Comparison of ENCODE assay signal across 2 cellular contexts in the genomic region with DNA sequence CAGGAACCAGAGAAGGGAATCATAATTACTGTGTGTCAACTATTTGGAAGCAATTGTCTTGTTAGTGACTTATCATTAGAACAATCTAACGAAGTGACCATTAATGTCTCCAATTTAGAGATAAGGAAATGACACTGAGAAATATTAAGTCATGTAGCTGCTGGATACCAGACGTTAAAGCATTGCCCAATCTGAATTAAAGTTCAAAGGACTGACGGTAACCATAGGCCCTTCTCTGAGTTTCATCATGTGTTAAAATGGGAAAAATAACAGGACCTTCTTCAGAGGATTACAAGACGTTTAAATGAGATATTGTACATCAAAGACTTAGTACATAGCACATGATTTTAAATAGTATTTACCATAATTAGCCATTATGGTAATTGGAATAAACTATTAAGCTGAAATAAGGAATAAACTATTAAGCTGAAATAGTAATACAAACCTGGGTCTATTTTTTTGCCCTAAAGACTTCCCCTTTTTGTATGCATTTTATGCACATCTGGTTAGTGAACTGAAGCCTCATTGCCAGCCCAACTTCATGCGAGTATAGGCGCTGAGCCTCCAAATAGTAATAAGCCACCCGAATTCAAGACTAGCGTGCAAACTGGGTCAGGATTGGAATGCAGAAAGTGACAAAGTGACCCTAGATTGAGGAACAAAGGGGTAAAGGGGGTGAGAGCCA.
TF ChIP-seq lines count a peak whose summit lies in the region.

No MANE protein-coding gene starts in this region.

TF ChIP-seq in liver, 16 proteins besides CTCF, POLR2A, EP300 and RAD21:
- TF ChIP-seq YY1 (IDR thresholded peaks at IDR 0.05) (no peak), HNF4A (conservative IDR thresholded peaks at IDR 0.05) (peak; percentile 9 to 40), EGR1 (IDR thresholded peaks at IDR 0.05; ENCODE audit: low read depth in 2 of 2) (no peak), JUND (IDR thresholded peaks at IDR 0.05) (no peak), GABPA (IDR thresholded peaks at IDR 0.05 in 1 of 2, conservative IDR thresholded peaks at IDR 0.05 in 1 of 2) (no peak), RXRA (IDR thresholded peaks at IDR 0.05) (peak in 1 of 2 donors; percentile 52), SP1 (IDR thresholded peaks at IDR 0.05) (no peak), FOXA1 (IDR thresholded peaks at IDR 0.05) (no peak), TAF1 (conservative IDR thresholded peaks at IDR 0.05) (no peak), HNF4G (IDR thresholded peaks at IDR 0.05) (no peak), FOXA2 (IDR thresholded peaks at IDR 0.05) (no peak)
- TF ChIP-seq, protein P1, sequence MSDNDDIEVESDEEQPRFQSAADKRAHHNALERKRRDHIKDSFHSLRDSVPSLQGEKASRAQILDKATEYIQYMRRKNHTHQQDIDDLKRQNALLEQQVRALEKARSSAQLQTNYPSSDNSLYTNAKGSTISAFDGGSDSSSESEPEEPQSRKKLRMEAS (IDR thresholded peaks at IDR 0.05) = no peak
- TF ChIP-seq, protein P2, sequence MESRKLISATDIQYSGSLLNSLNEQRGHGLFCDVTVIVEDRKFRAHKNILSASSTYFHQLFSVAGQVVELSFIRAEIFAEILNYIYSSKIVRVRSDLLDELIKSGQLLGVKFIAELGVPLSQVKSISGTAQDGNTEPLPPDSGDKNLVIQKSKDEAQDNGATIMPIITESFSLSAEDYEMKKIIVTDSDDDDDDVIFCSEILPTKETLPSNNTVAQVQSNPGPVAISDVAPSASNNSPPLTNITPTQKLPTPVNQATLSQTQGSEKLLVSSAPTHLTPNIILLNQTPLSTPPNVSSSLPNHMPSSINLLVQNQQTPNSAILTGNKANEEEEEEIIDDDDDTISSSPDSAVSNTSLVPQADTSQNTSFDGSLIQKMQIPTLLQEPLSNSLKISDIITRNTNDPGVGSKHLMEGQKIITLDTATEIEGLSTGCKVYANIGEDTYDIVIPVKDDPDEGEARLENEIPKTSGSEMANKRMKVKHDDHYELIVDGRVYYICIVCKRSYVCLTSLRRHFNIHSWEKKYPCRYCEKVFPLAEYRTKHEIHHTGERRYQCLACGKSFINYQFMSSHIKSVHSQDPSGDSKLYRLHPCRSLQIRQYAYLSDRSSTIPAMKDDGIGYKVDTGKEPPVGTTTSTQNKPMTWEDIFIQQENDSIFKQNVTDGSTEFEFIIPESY (IDR thresholded peaks at IDR 0.05) = no peak
- TF ChIP-seq, protein P3, sequence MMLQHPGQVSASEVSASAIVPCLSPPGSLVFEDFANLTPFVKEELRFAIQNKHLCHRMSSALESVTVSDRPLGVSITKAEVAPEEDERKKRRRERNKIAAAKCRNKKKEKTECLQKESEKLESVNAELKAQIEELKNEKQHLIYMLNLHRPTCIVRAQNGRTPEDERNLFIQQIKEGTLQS (IDR thresholded peaks at IDR 0.05) = no peak
- TF ChIP-seq, protein P4, sequence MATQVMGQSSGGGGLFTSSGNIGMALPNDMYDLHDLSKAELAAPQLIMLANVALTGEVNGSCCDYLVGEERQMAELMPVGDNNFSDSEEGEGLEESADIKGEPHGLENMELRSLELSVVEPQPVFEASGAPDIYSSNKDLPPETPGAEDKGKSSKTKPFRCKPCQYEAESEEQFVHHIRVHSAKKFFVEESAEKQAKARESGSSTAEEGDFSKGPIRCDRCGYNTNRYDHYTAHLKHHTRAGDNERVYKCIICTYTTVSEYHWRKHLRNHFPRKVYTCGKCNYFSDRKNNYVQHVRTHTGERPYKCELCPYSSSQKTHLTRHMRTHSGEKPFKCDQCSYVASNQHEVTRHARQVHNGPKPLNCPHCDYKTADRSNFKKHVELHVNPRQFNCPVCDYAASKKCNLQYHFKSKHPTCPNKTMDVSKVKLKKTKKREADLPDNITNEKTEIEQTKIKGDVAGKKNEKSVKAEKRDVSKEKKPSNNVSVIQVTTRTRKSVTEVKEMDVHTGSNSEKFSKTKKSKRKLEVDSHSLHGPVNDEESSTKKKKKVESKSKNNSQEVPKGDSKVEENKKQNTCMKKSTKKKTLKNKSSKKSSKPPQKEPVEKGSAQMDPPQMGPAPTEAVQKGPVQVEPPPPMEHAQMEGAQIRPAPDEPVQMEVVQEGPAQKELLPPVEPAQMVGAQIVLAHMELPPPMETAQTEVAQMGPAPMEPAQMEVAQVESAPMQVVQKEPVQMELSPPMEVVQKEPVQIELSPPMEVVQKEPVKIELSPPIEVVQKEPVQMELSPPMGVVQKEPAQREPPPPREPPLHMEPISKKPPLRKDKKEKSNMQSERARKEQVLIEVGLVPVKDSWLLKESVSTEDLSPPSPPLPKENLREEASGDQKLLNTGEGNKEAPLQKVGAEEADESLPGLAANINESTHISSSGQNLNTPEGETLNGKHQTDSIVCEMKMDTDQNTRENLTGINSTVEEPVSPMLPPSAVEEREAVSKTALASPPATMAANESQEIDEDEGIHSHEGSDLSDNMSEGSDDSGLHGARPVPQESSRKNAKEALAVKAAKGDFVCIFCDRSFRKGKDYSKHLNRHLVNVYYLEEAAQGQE (IDR thresholded peaks at IDR 0.05) = no peak

TF ChIP-seq in HepG2, 621 proteins besides CTCF, POLR2A, EP300 and RAD21:
- TF ChIP-seq HOXD1 (CRISPR knock-in tag; IDR thresholded peaks at IDR 0.05) (no peak), HDAC1 (CRISPR knock-in tag; IDR thresholded peaks at IDR 0.05) (no peak), SP2 (CRISPR knock-in tag; IDR thresholded peaks at IDR 0.05) (no peak), ZFP36 (IDR thresholded peaks at IDR 0.05; ENCODE audit: borderline replicate concordance, low read depth, low read length, partially characterized antibody) (no peak), EEA1 (CRISPR knock-in tag; IDR thresholded peaks at IDR 0.05; ENCODE audit: borderline replicate concordance) (no peak), MTF1 (CRISPR knock-in tag; IDR thresholded peaks at IDR 0.05) (no peak), NONO (IDR thresholded peaks at IDR 0.05) (no peak), NONO (CRISPR knock-in tag; conservative IDR thresholded peaks at IDR 0.05) (no peak), GATAD1 (CRISPR knock-in tag; IDR thresholded peaks at IDR 0.05) (no peak)
- TF ChIP-seq, protein P5, sequence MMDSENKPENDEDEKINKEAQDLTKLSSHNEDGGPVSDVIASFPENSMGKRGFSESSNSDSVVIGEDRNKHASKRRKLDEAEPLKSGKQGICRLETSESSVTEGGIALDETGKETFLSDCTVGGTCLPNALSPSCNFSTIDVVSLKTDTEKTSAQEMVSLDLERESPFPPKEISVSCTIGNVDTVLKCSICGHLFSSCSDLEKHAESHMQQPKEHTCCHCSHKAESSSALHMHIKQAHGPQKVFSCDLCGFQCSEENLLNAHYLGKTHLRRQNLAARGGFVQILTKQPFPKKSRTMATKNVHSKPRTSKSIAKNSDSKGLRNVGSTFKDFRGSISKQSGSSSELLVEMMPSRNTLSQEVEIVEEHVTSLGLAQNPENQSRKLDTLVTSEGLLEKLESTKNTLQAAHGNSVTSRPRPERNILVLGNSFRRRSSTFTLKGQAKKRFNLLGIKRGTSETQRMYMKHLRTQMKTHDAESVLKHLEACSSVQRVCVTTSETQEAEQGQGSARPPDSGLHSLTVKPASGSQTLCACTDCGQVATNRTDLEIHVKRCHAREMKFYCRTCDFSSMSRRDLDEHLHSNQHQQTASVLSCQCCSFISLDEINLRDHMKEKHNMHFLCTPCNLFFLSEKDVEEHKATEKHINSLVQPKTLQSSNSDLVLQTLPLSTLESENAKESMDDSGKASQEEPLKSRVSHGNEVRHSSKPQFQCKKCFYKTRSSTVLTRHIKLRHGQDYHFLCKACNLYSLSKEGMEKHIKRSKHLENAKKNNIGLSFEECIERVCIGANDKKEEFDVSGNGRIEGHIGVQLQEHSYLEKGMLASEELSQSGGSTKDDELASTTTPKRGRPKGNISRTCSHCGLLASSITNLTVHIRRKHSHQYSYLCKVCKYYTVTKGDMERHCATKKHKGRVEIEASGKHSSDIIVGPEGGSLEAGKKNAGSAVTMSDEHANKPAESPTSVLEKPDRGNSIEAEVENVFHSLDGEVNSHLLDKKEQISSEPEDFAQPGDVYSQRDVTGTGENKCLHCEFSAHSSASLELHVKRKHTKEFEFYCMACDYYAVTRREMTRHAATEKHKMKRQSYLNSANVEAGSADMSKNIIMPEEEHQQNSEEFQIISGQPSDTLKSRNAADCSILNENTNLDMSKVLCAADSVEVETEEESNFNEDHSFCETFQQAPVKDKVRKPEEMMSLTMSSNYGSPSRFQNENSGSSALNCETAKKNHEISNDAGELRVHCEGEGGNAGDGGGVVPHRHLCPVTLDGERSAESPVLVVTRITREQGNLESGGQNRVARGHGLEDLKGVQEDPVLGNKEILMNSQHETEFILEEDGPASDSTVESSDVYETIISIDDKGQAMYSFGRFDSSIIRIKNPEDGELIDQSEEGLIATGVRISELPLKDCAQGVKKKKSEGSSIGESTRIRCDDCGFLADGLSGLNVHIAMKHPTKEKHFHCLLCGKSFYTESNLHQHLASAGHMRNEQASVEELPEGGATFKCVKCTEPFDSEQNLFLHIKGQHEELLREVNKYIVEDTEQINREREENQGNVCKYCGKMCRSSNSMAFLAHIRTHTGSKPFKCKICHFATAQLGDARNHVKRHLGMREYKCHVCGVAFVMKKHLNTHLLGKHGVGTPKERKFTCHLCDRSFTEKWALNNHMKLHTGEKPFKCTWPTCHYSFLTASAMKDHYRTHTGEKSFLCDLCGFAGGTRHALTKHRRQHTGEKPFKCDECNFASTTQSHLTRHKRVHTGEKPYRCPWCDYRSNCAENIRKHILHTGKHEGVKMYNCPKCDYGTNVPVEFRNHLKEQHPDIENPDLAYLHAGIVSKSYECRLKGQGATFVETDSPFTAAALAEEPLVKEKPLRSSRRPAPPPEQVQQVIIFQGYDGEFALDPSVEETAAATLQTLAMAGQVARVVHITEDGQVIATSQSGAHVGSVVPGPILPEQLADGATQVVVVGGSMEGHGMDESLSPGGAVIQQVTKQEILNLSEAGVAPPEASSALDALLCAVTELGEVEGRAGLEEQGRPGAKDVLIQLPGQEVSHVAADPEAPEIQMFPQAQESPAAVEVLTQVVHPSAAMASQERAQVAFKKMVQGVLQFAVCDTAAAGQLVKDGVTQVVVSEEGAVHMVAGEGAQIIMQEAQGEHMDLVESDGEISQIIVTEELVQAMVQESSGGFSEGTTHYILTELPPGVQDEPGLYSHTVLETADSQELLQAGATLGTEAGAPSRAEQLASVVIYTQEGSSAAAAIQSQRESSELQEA (CRISPR knock-in tag; IDR thresholded peaks at IDR 0.05; ENCODE audit: not compliant biosample characterization) = no peak
- TF ChIP-seq, protein P6, sequence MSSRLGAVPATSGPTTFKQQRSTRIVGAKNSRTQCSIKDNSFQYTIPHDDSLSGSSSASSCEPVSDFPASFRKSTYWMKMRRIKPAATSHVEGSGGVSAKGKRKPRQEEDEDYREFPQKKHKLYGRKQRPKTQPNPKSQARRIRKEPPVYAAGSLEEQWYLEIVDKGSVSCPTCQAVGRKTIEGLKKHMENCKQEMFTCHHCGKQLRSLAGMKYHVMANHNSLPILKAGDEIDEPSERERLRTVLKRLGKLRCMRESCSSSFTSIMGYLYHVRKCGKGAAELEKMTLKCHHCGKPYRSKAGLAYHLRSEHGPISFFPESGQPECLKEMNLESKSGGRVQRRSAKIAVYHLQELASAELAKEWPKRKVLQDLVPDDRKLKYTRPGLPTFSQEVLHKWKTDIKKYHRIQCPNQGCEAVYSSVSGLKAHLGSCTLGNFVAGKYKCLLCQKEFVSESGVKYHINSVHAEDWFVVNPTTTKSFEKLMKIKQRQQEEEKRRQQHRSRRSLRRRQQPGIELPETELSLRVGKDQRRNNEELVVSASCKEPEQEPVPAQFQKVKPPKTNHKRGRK (CRISPR knock-in tag; IDR thresholded peaks at IDR 0.05) = no peak
- TF ChIP-seq, protein P7, sequence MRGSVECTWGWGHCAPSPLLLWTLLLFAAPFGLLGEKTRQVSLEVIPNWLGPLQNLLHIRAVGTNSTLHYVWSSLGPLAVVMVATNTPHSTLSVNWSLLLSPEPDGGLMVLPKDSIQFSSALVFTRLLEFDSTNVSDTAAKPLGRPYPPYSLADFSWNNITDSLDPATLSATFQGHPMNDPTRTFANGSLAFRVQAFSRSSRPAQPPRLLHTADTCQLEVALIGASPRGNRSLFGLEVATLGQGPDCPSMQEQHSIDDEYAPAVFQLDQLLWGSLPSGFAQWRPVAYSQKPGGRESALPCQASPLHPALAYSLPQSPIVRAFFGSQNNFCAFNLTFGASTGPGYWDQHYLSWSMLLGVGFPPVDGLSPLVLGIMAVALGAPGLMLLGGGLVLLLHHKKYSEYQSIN (CRISPR knock-in tag; IDR thresholded peaks at IDR 0.05; ENCODE audit: borderline replicate concordance) = no peak
- TF ChIP-seq, protein P8, sequence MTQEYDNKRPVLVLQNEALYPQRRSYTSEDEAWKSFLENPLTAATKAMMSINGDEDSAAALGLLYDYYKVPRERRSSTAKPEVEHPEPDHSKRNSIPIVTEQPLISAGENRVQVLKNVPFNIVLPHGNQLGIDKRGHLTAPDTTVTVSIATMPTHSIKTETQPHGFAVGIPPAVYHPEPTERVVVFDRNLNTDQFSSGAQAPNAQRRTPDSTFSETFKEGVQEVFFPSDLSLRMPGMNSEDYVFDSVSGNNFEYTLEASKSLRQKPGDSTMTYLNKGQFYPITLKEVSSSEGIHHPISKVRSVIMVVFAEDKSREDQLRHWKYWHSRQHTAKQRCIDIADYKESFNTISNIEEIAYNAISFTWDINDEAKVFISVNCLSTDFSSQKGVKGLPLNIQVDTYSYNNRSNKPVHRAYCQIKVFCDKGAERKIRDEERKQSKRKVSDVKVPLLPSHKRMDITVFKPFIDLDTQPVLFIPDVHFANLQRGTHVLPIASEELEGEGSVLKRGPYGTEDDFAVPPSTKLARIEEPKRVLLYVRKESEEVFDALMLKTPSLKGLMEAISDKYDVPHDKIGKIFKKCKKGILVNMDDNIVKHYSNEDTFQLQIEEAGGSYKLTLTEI (CRISPR knock-in tag; conservative IDR thresholded peaks at IDR 0.05) = no peak
TF ChIP-seq in HepG2: peak in this region for 0.
